In the genomic region with DNA sequence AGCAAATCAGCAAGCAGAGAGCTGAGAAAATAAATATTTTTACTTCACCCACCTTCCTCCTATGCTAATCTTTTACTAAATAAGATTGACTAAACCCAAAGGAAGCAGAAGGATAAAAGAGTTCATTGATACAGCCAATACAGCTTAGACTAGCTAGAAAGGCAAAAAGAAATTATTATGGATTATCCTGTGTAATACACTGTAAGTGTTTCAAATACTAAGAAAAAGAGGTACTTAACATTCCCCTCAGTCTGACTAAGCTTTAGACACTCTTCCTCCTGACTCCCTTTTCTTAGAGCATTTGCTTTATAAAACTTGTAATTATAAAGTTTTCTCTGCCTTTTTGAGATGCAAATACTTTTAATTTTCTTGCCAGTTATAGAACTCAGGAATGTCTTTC, we compare ENCODE assay signal across 18 cellular contexts.
"Had no signal": no experiment of that assay in that cellular context is flagged by ENCODE, and none has a peak within 500 bp of the region (broad histone marks: within the 10 kb centered on the region; RNA-seq: fewer than 3 reads in every experiment).

No MANE protein-coding gene starts in this region.

- H3K9me3 ChIP-seq: body of pancreas, upper lobe of left lung had no signal

- H3K27ac ChIP-seq: body of pancreas, spleen, upper lobe of left lung had no signal

- DNase-seq: activated CD4-positive, alpha-beta memory T cell treated with anti-CD3 and anti-CD28 coated beads, Interleukin-2, amount 10 ng/mL, durations not matched to agents 7 days and 5 days; activated CD4-positive, alpha-beta T cell treated with anti-CD3 and anti-CD28 coated beads, Interleukin-2, amount 10 ng/mL, durations not matched to agents 24 days and 14 days; activated effector memory CD4-positive, alpha-beta T cell treated with Interleukin-2 at 50 U/mL for 16 hours; activated naive CD4-positive, alpha-beta T cell treated with anti-CD3 and anti-CD28 coated beads, Interleukin-2, amount 10 ng/mL, durations not matched to agents 7 days and 5 days; activated T-cell treated with anti-CD3 and anti-CD28 coated beads, Interleukin-2, amount 50 U/mL, for 72 hours; amygdala; body of pancreas; central memory CD4-positive, alpha-beta T cell; dermis blood vessel endothelial cell; effector CD8-positive, alpha-beta T cell; foreskin melanocyte; hippocampal formation; naive B cell; spleen; stimulated activated CD4-positive, alpha-beta T cell treated with anti-CD3 and anti-CD28 coated beads, Interleukin-4, amount 100 ng/mL, for 1 hour; stimulated activated naive CD4-positive, alpha-beta T cell; upper lobe of left lung had no signal

- H3K36me3 Mint-ChIP-seq: activated naive CD4-positive, alpha-beta T cell treated with anti-CD3 and anti-CD28 coated beads, Interleukin-2, amount 10 ng/mL, durations not matched to agents 7 days and 5 days; memory B cell; naive B cell had no signal

- H3K27ac Mint-ChIP-seq: activated CD4-positive, alpha-beta memory T cell treated with anti-CD3 and anti-CD28 coated beads, Interleukin-2, amount 10 ng/mL, durations not matched to agents 7 days and 5 days; activated CD4-positive, alpha-beta T cell treated with anti-CD3 and anti-CD28 coated beads, Interleukin-2, amount 10 ng/mL, durations not matched to agents 24 days and 14 days; activated naive CD4-positive, alpha-beta T cell treated with anti-CD3 and anti-CD28 coated beads, Interleukin-2, amount 10 ng/mL, durations not matched to agents 7 days and 5 days; activated T-cell treated with anti-CD3 and anti-CD28 coated beads, Interleukin-2, amount 50 U/mL, for 72 hours; memory B cell; naive B cell had no signal

- H3K4me1 Mint-ChIP-seq: activated CD4-positive, alpha-beta memory T cell treated with anti-CD3 and anti-CD28 coated beads, Interleukin-2, amount 10 ng/mL, durations not matched to agents 7 days and 5 days; activated CD4-positive, alpha-beta T cell treated with anti-CD3 and anti-CD28 coated beads, Interleukin-2, amount 10 ng/mL, durations not matched to agents 24 days and 14 days; activated naive CD4-positive, alpha-beta T cell treated with anti-CD3 and anti-CD28 coated beads, Interleukin-2, amount 10 ng/mL, durations not matched to agents 7 days and 5 days; memory B cell; naive B cell had no signal

- H3K4me3 Mint-ChIP-seq: activated CD4-positive, alpha-beta memory T cell treated with anti-CD3 and anti-CD28 coated beads, Interleukin-2, amount 10 ng/mL, durations not matched to agents 7 days and 5 days; activated CD4-positive, alpha-beta T cell treated with anti-CD3 and anti-CD28 coated beads, Interleukin-2, amount 10 ng/mL, durations not matched to agents 24 days and 14 days; activated naive CD4-positive, alpha-beta T cell treated with anti-CD3 and anti-CD28 coated beads, Interleukin-2, amount 10 ng/mL, durations not matched to agents 7 days and 5 days; activated T-cell treated with anti-CD3 and anti-CD28 coated beads, Interleukin-2, amount 50 U/mL, for 72 hours; memory B cell; naive B cell had no signal

- H3K27me3 ChIP-seq: body of pancreas, spleen, upper lobe of left lung had no signal

- H3K4me3 ChIP-seq: body of pancreas, spleen, upper lobe of left lung had no signal

- H3K27me3 Mint-ChIP-seq: activated CD4-positive, alpha-beta memory T cell treated with anti-CD3 and anti-CD28 coated beads, Interleukin-2, amount 10 ng/mL, durations not matched to agents 7 days and 5 days; activated CD4-positive, alpha-beta T cell treated with anti-CD3 and anti-CD28 coated beads, Interleukin-2, amount 10 ng/mL, durations not matched to agents 24 days and 14 days; activated naive CD4-positive, alpha-beta T cell treated with anti-CD3 and anti-CD28 coated beads, Interleukin-2, amount 10 ng/mL, durations not matched to agents 7 days and 5 days; memory B cell; naive B cell had no signal

- H3K36me3 ChIP-seq: spleen, upper lobe of left lung had no signal

- ATAC-seq: activated T-cell treated with anti-CD3 and anti-CD28 coated beads, Interleukin-2, amount 50 U/mL, for 72 hours; body of pancreas had no signal

- H3K4me1 ChIP-seq: body of pancreas, spleen, upper lobe of left lung had no signal
